9 cellular contexts compared by ENCODE assay signal in genomic region chr6:125749864-125750691, GRCh38. TPM values are rescaled to one million over a fixed set of nuclear protein-coding genes. Genes with fewer than 3 reads are reported as not detected.
DNase-seq lines count a peak whose midpoint lies in the region; ATAC-seq and TF ChIP-seq lines count a peak whose summit lies in the region.
"Had no signal": no experiment of that assay in that cellular context is flagged by ENCODE, and none has a peak within 500 bp of the region (broad histone marks: within the 10 kb centered on the region; RNA-seq: fewer than 3 reads in every experiment).

No MANE protein-coding gene starts in this region.

- H3K4me1 Mint-ChIP-seq in endothelial cell (ENCODE audit: unreplicated experiment) (peaks cover 47% of the 10 kb centered on the region), nephron (peaks cover 31% of the 10 kb centered on the region)

- no peaks in the 10 kb centered on the region for H3K9me3 Mint-ChIP-seq in endothelial cell (ENCODE audit: unreplicated experiment)
- H3K9me3 Mint-ChIP-seq in nephron: no peaks in the 10 kb centered on the region

- H3K27ac ChIP-seq in Peyer's patch: peak overlapping the region; percentile 29 to 79 (median 66)

- H3K27me3 ChIP-seq in Peyer's patch: peaks cover 0 to 13% of the 10 kb centered on the region in 2 donors

- peak overlapping the region; percentile 59 to 73 (median 65) for H3K4me3 ChIP-seq in Peyer's patch

- H3K36me3 Mint-ChIP-seq in endothelial cell (ENCODE audit: low read depth, unreplicated experiment) (peaks cover 38% of the 10 kb centered on the region), nephron (ENCODE audit: low read depth) (peaks cover 5% of the 10 kb centered on the region)

- H3K9me3 ChIP-seq in Peyer's patch: peaks cover 0 to 8% (median 0%) of the 10 kb centered on the region in 4 donors

- H3K27ac Mint-ChIP-seq in endothelial cell (ENCODE audit: unreplicated experiment) (peak overlapping the region; percentile 91), nephron (peak overlapping the region; percentile 7 to 68 (median 32))

- no peak for ATAC-seq in GM21423 (IDR thresholded peaks at IDR 0.05; ENCODE audit: unreplicated experiment)

- H3K4me3 Mint-ChIP-seq in endothelial cell (ENCODE audit: unreplicated experiment): peak overlapping the region; percentile 100
- peak overlapping the region; percentile 92 to 98 (median 94) for H3K4me3 Mint-ChIP-seq in nephron

- DNase-seq in SHP77 (lab: John Stamatoyannopoulos, UW): peak; percentile 53 to 59
- no peak for DNase-seq in SHP77 treated with DMSO at 0.1 percent for 48 hours (lab: John Stamatoyannopoulos, UW)
- no peak for DNase-seq in Peyer's patch
- DNase-seq in endothelial cell (ENCODE audit: low spot score): peak; percentile 35
- no peak for DNase-seq in GM10248 (ENCODE audit: extremely low spot score)
- no peak for DNase-seq in activated gamma-delta T cell treated with Interleukin-2 at 50 U/mL for 16 hours
- DNase-seq: DND-41 had no signal

- no peaks in the 10 kb centered on the region for H3K36me3 ChIP-seq in Peyer's patch

- peaks cover 0 to 24% (median 10%) of the 10 kb centered on the region in 4 donors for H3K4me1 ChIP-seq in Peyer's patch

- POLR2A ChIA-PET in GM10248 (lab: Yijun Ruan, JAX): no interaction called here

- no peak for TF ChIP-seq POLR2A in Peyer's patch (IDR thresholded peaks at IDR 0.05)

- TF ChIP-seq CTCF in Peyer's patch (IDR thresholded peaks at IDR 0.05) (no peak), endothelial cell (IDR thresholded peaks at IDR 0.05; ENCODE audit: unreplicated experiment) (no peak), nephron (IDR thresholded peaks at IDR 0.05; ENCODE audit: unreplicated experiment in 3 of 3) (no peak), GM10248 (IDR thresholded peaks at IDR 0.05; ENCODE audit: control extremely low read depth, extremely low read depth, low read depth, missing control alignments) (no peak)

- H3K27me3 Mint-ChIP-seq in endothelial cell (ENCODE audit: unreplicated experiment) (peaks cover 4% of the 10 kb centered on the region), nephron (ENCODE audit: low read depth) (peaks cover 72% of the 10 kb centered on the region)

- CTCF ChIA-PET in GM10248 (lab: Yijun Ruan, JAX): interaction anchor here (1.0 to 2.8 kb wide), 3 partner anchors 11 to 437 kb away, joined by 3 to 29 read pairs (median 12); no protein-coding TSS in a partner anchor

RNA-seq across cellular contexts. Expression of gene HEY2, which starts 0.6 kb away (rescaled TPM):
- 1 to 10 TPM in 1 of 4 donors, under 1 TPM in 2, not detected in 1; 0.35 to 2.0 (median 0.40) TPM for total RNA-seq in Peyer's patch
- total RNA-seq in endothelial cell (ENCODE audit: unreplicated experiment): 82.7 TPM

RNA-seq across cellular contexts. Expression of gene NCOA7, which starts 40.7 kb away (rescaled TPM):
- total RNA-seq in Peyer's patch (10 to 100 TPM; 15.4 to 80.9 (median 27.7) TPM), endothelial cell (ENCODE audit: unreplicated experiment) (26.2 TPM)

Comparison
In these comparisons a context has a peak if more than half of its experiments do, and no peak if none do; other contexts are left out.
1. DNase-seq: peak in SHP77 (2 of 2) and endothelial cell (single experiment); none in SHP77 treated with DMSO at 0.1 percent for 48 hours (single experiment), Peyer's patch (0 of 3), GM10248 (single experiment) and activated gamma-delta T cell treated with Interleukin-2 at 50 U/mL for 16 hours (single experiment).
2. RNA of gene HEY2, which starts 0.6 kb away (total RNA-seq): 82.7 TPM in endothelial cell (single experiment); 0.35 to 2.0 TPM in Peyer's patch; every median in the first group is over 10 times any median in the second.